Comparison of ENCODE assay signal across 25 cellular contexts in genomic region chr2:187115627-187116026, GRCh38.
A peak's percentile ranks its signal among the peaks of the same experiment; 100 is the strongest.
DNase-seq lines count a peak whose midpoint lies in the region; FAIRE-seq and TF ChIP-seq lines count a peak whose summit lies in the region.
"Had no signal": no experiment of that assay in that cellular context is flagged by ENCODE, and none has a peak within 500 bp of the region (broad histone marks: within the 10 kb centered on the region; RNA-seq: fewer than 3 reads in every experiment).

No MANE protein-coding gene starts in this region.

- no peaks in the 10 kb centered on the region for H3K9me3 ChIP-seq in SK-N-MC (ENCODE audit: low read depth, low read length)
- no peaks in the 10 kb centered on the region for H3K9me3 ChIP-seq in H1 (ENCODE audit: insufficient read depth in 2 of 2, low read depth in 1 of 2, low read length in 1 of 2)
- no peaks in the 10 kb centered on the region for H3K9me3 ChIP-seq in neural progenitor cell (ENCODE audit: low read depth)
- H3K9me3 ChIP-seq in trophoblast cell (ENCODE audit: insufficient read depth, low read depth, low read length): no peaks in the 10 kb centered on the region
- H3K9me3 ChIP-seq: BLaER1 treated with 17β-estradiol and CSF1 and Interleukin-3, amounts not matched to agents 10 nM and 100 nM; Caco-2 had no signal

- no peaks in the 10 kb centered on the region for H3K4me1 ChIP-seq in H1 (replicated peaks in 1 of 4; ENCODE audit: control insufficient read depth in 3 of 4, insufficient read depth in 4 of 4, low read length in 3 of 4)
- H3K4me1 ChIP-seq in neural progenitor cell: peaks cover 6% of the 10 kb centered on the region
- no peaks in the 10 kb centered on the region for H3K4me1 ChIP-seq in trophoblast cell (ENCODE audit: control insufficient read depth in 1 of 2, insufficient read depth in 2 of 2, low read length in 2 of 2)
- H3K4me1 ChIP-seq: BLaER1 treated with 17β-estradiol and CSF1 and Interleukin-3, amounts not matched to agents 10 nM and 100 nM; Caco-2 had no signal

- POLR2A ChIA-PET in H1 (lab: Charles Lee; ENCODE audit: partially characterized antibody): no interaction called here

- H2AK5ac ChIP-seq in H1 (ENCODE audit: low read depth, low read length): no peak overlapping the region
- no peak overlapping the region for H2AK5ac ChIP-seq in trophoblast cell (ENCODE audit: low read length)

- H3K23ac ChIP-seq in H1 (ENCODE audit: insufficient read length) (no peak overlapping the region), trophoblast cell (ENCODE audit: low read length) (no peak overlapping the region)

- H2BK120ac ChIP-seq in H1 (replicated peaks; ENCODE audit: low read depth, low read length): no peak overlapping the region
- H2BK120ac ChIP-seq in trophoblast cell (ENCODE audit: insufficient read depth, low read length, poor library complexity): no peak overlapping the region

- no peak overlapping the region for H3K56ac ChIP-seq in H1 (replicated peaks; ENCODE audit: insufficient read length, low read depth, low read length)

- CTCF ChIA-PET in H1 (lab: Charles Lee; ENCODE audit: partially characterized antibody): no interaction called here
- CTCF ChIA-PET in Calu3 (lab: Charles Lee): no interaction called here

- WGBS in H1 (ENCODE audit: extremely low coverage in 1 of 2, insufficient coverage in 1 of 2, insufficient read length in 1 of 2, insufficient replicate concordance in 2 of 2, low coverage in 1 of 2, low lambda C conversion rate in 2 of 2, missing lambda C conversion rate in 1 of 2), 2 experiments: 100% methylated on average over 1 of the region's 1 CpG; no CpG with 5 or more reads in 1 of the 2 experiments
- no CpG with 5 or more reads among the region's 1 CpG for WGBS in trophoblast cell (ENCODE audit: extremely low coverage, insufficient coverage, insufficient read length)

- no peaks in the 10 kb centered on the region for H3K36me3 ChIP-seq in SK-N-MC (ENCODE audit: insufficient read depth, low read length)
- no peaks in the 10 kb centered on the region for H3K36me3 ChIP-seq in H1 (ENCODE audit: control insufficient read depth in 2 of 4, insufficient read depth in 4 of 4, low read length in 3 of 4)
- no peaks in the 10 kb centered on the region for H3K36me3 ChIP-seq in neural progenitor cell
- H3K36me3 ChIP-seq in trophoblast cell (ENCODE audit: control insufficient read depth in 1 of 2, insufficient read depth in 2 of 2, low read length in 2 of 2): no peaks in the 10 kb centered on the region
- H3K36me3 ChIP-seq: BLaER1 treated with 17β-estradiol and CSF1 and Interleukin-3, amounts not matched to agents 10 nM and 100 nM had no signal

- no peak overlapping the region for H3K9ac ChIP-seq in SK-N-MC (ENCODE audit: insufficient read length)
- no peak overlapping the region for H3K9ac ChIP-seq in H1 (replicated peaks in 1 of 4; ENCODE audit: extremely low read depth in 1 of 4, low read depth in 3 of 4, low read length in 3 of 4)
- no peak overlapping the region for H3K9ac ChIP-seq in neural progenitor cell
- no peak overlapping the region for H3K9ac ChIP-seq in trophoblast cell (ENCODE audit: low read length)
- H3K9ac ChIP-seq: BLaER1 treated with 17β-estradiol and CSF1 and Interleukin-3, amounts not matched to agents 10 nM and 100 nM had no signal

- TF ChIP-seq POLR2A in H1 (IDR thresholded peaks at IDR 0.05; ENCODE audit: control extremely low read depth in 1 of 2, low read depth in 2 of 2, low read length in 2 of 2): no peak

- no peak overlapping the region for H4K5ac ChIP-seq in H1 (ENCODE audit: insufficient read length, low read depth, low read length)

- H4K8ac ChIP-seq in H1 (ENCODE audit: extremely low read depth, insufficient read depth, low read length) (no peak overlapping the region), trophoblast cell (ENCODE audit: low read depth, low read length) (no peak overlapping the region)

- H3K4me3 ChIP-seq in SK-N-MC: peak overlapping the region; percentile 68
- H3K4me3 ChIP-seq in H1 (ENCODE audit: extremely low read depth in 1 of 4, insufficient read depth in 2 of 4, low read depth in 3 of 4, low read length in 4 of 4): no peak overlapping the region
- no peak overlapping the region for H3K4me3 ChIP-seq in neural progenitor cell
- H3K4me3 ChIP-seq in trophoblast cell (ENCODE audit: low read depth, low read length): no peak overlapping the region
- H3K4me3 ChIP-seq: BLaER1 treated with 17β-estradiol and CSF1 and Interleukin-3, amounts not matched to agents 10 nM and 100 nM; GM12878 had no signal

- H3K79me2 ChIP-seq in H1 (ENCODE audit: control insufficient read depth in 1 of 2, insufficient read depth in 2 of 2, low read length in 2 of 2) (no peaks in the 10 kb centered on the region), neural progenitor cell (ENCODE audit: low read depth) (no peaks in the 10 kb centered on the region), trophoblast cell (ENCODE audit: control insufficient read depth, insufficient read depth, low read length, poor library complexity) (no peaks in the 10 kb centered on the region)

- in situ Hi-C loops in GM13976 (cut with MboI; ENCODE audit: low sequenced_read_pairs, unreplicated experiment): no loop called here

- H3F3A ChIP-seq in neural progenitor cell (ENCODE audit: low read depth): no peaks in the 10 kb centered on the region

- H3K27me3 ChIP-seq in H1 (replicated peaks in 1 of 4; ENCODE audit: control insufficient read depth in 3 of 4, extremely low read depth in 1 of 4, insufficient read depth in 3 of 4, low read length in 3 of 4): no peaks in the 10 kb centered on the region
- no peaks in the 10 kb centered on the region for H3K27me3 ChIP-seq in neural progenitor cell
- H3K27me3 ChIP-seq in trophoblast cell (ENCODE audit: insufficient read depth, low read length): no peaks in the 10 kb centered on the region
- H3K27me3 ChIP-seq: BLaER1 treated with 17β-estradiol and CSF1 and Interleukin-3, amounts not matched to agents 10 nM and 100 nM had no signal

- H3K79me1 ChIP-seq in H1 (ENCODE audit: low read depth, low read length) (no peaks in the 10 kb centered on the region), trophoblast cell (ENCODE audit: low read length) (no peaks in the 10 kb centered on the region)

- no peak for TF ChIP-seq RAD21 in H1 (IDR thresholded peaks at IDR 0.05 in 1 of 2, conservative IDR thresholded peaks at IDR 0.05 in 1 of 2; ENCODE audit: low read depth in 2 of 2, low read length in 2 of 2)

- H3K27ac Mint-ChIP-seq in neural progenitor cell: no peak overlapping the region
- H3K27ac Mint-ChIP-seq in Calu3 (ENCODE audit: unreplicated experiment): no peak overlapping the region
- H3K27ac Mint-ChIP-seq: B cell; CD4-positive, alpha-beta T cell; CD8-positive, alpha-beta T cell had no signal

- BruUV-seq in Calu3 (replicated peaks; lab: Mats Ljungman, UMichigan): no TSS peak

- no peaks in the 10 kb centered on the region for H3K23me2 ChIP-seq in H1 (ENCODE audit: low read depth, low read length)

- H3K4me3 Mint-ChIP-seq in neural progenitor cell: no peak overlapping the region
- H3K4me3 Mint-ChIP-seq in Calu3 (ENCODE audit: low read depth, unreplicated experiment): no peak overlapping the region
- H3K4me3 Mint-ChIP-seq: B cell; CD4-positive, alpha-beta T cell; CD8-positive, alpha-beta T cell had no signal

- H4K20me1 ChIP-seq in H1 (replicated peaks in 1 of 2; ENCODE audit: control insufficient read depth in 1 of 2, insufficient read depth in 2 of 2, low read length in 2 of 2): no peaks in the 10 kb centered on the region
- H4K20me1 ChIP-seq in neural progenitor cell (ENCODE audit: low read depth): no peaks in the 10 kb centered on the region
- H4K20me1 ChIP-seq: BLaER1 treated with 17β-estradiol and CSF1 and Interleukin-3, amounts not matched to agents 10 nM and 100 nM had no signal

- no peak overlapping the region for H4K91ac ChIP-seq in H1 (replicated peaks; ENCODE audit: insufficient read length, low read length)
- H4K91ac ChIP-seq in trophoblast cell (ENCODE audit: low read depth, low read length): no peak overlapping the region

- H3K14ac ChIP-seq in H1 (ENCODE audit: insufficient read length) (no peak overlapping the region), trophoblast cell (ENCODE audit: low read length) (no peak overlapping the region)

- FAIRE-seq in H1 (lab: Jason Lieb, UNC): no peak
- FAIRE-seq: A204.1, GM12878, GM18507 had no signal

- H2BK20ac ChIP-seq in H1 (ENCODE audit: low read length): no peak overlapping the region

- no peak overlapping the region for H2BK15ac ChIP-seq in H1 (ENCODE audit: low read length)

- H3K4me1 Mint-ChIP-seq in neural progenitor cell: peaks cover 5% of the 10 kb centered on the region
- no peaks in the 10 kb centered on the region for H3K4me1 Mint-ChIP-seq in Calu3 (ENCODE audit: low read depth, unreplicated experiment)
- H3K4me1 Mint-ChIP-seq: B cell had no signal

- no peaks in the 10 kb centered on the region for H3K9me3 Mint-ChIP-seq in neural progenitor cell
- no peaks in the 10 kb centered on the region for H3K9me3 Mint-ChIP-seq in Calu3 (ENCODE audit: low read depth, unreplicated experiment)
- H3K9me3 Mint-ChIP-seq: CD4-positive, alpha-beta T cell had no signal

- H3K27ac ChIP-seq in SK-N-MC (peak overlapping the region; percentile 86), H1 (ENCODE audit: low read depth, low read length) (no peak overlapping the region), neural progenitor cell (no peak overlapping the region), trophoblast cell (ENCODE audit: low read depth, low read length) (no peak overlapping the region)
- H3K27ac ChIP-seq: BLaER1 treated with 17β-estradiol and CSF1 and Interleukin-3, amounts not matched to agents 10 nM and 100 nM; C4-2B had no signal

- H2BK5ac ChIP-seq in H1 (ENCODE audit: low read depth, low read length) (no peak overlapping the region), trophoblast cell (ENCODE audit: low read depth, low read length, poor library complexity) (no peak overlapping the region)

- 0 out of 2 replicates have a peak overlapping the region, but pooled peaks have one; percentile 62 for H2AFZ ChIP-seq in H1 (ENCODE audit: low read length)
- H2AFZ ChIP-seq in neural progenitor cell (replicated peaks): peak overlapping the region; percentile 48
- no peak overlapping the region for H2AFZ ChIP-seq in trophoblast cell (ENCODE audit: insufficient read depth, low read length, poor library complexity)

- peak; percentile 96 for DNase-seq in SK-N-MC (ENCODE audit: low read depth, low spot score)
- DNase-seq in H1 (ENCODE audit: low read depth in 1 of 2, low spot score in 2 of 2): no peak
- DNase-seq in neural progenitor cell (ENCODE audit: low spot score): no peak
- no peak for DNase-seq in NCI-H226
- DNase-seq in Calu3: no peak
- no peak for DNase-seq in trophoblast cell
- DNase-seq in GM13976 (ENCODE audit: low spot score): no peak
- DNase-seq: 8988T; AML-193; Caco-2; CD4-positive, alpha-beta T cell; CD8-positive, alpha-beta T cell; DMS 273 treated with DMSO at 0.1 percent for 48 hours; DMS153; DMS53; DMS79; DND-41; EL; GDM1 had no signal

- H3K27me3 Mint-ChIP-seq in neural progenitor cell (ENCODE audit: insufficient read depth, low read depth): peaks cover 2% of the 10 kb centered on the region
- no peaks in the 10 kb centered on the region for H3K27me3 Mint-ChIP-seq in Calu3 (ENCODE audit: unreplicated experiment)
- H3K27me3 Mint-ChIP-seq: B cell; CD4-positive, alpha-beta T cell had no signal

- H3K4ac ChIP-seq in H1 (replicated peaks; ENCODE audit: insufficient read length, low read depth, low read length) (no peak overlapping the region), trophoblast cell (ENCODE audit: low read depth, low read length) (no peak overlapping the region)

- no peak overlapping the region for H2BK12ac ChIP-seq in H1 (ENCODE audit: low read depth, low read length)
- no peak overlapping the region for H2BK12ac ChIP-seq in trophoblast cell (ENCODE audit: low read length)

- H4K12ac ChIP-seq in trophoblast cell (ENCODE audit: low read depth, low read length): no peak overlapping the region

- H3K18ac ChIP-seq in H1 (ENCODE audit: extremely low read depth, low read length) (no peak overlapping the region), trophoblast cell (ENCODE audit: low read length) (no peak overlapping the region)

- intact Hi-C loops in Calu3 (cut with micrococcal nuclease; ENCODE audit: unreplicated experiment): no loop called here

- no peak for TF ChIP-seq EP300 in H1 (IDR thresholded peaks at IDR 0.05; ENCODE audit: borderline replicate concordance in 1 of 2, low read depth in 2 of 2, low read length in 2 of 2)

- TF ChIP-seq CTCF in H1 (IDR thresholded peaks at IDR 0.05; ENCODE audit: control extremely low read depth in 1 of 3, insufficient read depth in 1 of 3, low read depth in 1 of 3, low read length in 3 of 3): no peak
- TF ChIP-seq CTCF in neural progenitor cell (IDR thresholded peaks at IDR 0.05): no peak
- no peak for TF ChIP-seq CTCF in Calu3 (IDR thresholded peaks at IDR 0.05; ENCODE audit: unreplicated experiment)
- TF ChIP-seq CTCF in GM13976 (IDR thresholded peaks at IDR 0.05; ENCODE audit: borderline replicate concordance, control extremely low read depth, extremely low read depth, insufficient read depth, missing control alignments): no peak

- H3K4me2 ChIP-seq in H1 (ENCODE audit: insufficient read depth in 1 of 2, low read depth in 2 of 2, low read length in 2 of 2): no peak overlapping the region
- H3K4me2 ChIP-seq in neural progenitor cell: no peak overlapping the region
- H3K4me2 ChIP-seq in trophoblast cell (ENCODE audit: low read length): no peak overlapping the region
- H3K4me2 ChIP-seq: BLaER1 treated with 17β-estradiol and CSF1 and Interleukin-3, amounts not matched to agents 10 nM and 100 nM had no signal

- no peaks in the 10 kb centered on the region for H3K36me3 Mint-ChIP-seq in neural progenitor cell
- no peaks in the 10 kb centered on the region for H3K36me3 Mint-ChIP-seq in Calu3 (ENCODE audit: insufficient read depth, unreplicated experiment)
- H3K36me3 Mint-ChIP-seq: CD8-positive, alpha-beta T cell had no signal
